In the genomic region with DNA sequence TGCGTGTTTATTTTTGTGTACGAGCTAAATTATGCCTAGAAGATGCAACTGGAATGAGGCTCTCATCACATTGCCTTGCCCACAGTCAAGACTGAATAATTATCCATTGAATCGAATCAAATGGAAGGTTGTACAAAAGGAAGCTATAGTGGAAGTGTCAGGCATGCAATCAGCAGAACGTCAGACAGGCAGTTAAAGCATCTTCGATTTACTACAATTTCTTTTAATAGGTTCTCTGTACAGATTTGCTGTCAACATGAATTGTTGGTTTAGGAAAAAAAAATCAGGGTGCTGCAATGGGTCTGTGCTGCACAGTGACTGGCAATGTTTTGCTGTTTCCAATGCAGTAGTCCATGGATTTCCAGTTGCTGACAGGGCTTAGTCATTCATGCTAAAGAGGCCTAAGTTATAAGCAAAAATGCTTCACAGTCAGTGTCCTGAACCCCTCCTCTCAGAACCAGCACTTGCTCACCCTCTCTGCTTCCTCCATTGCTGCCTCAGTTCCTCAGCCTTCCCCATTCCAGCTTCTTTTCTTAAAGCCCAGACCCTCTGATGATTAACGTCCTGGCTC, we compare ENCODE assay signal across 20 cellular contexts.
A peak's percentile ranks its signal among the peaks of the same experiment; 100 is the strongest.
DNase-seq lines count a peak whose midpoint lies in the region; ATAC-seq and TF ChIP-seq lines count a peak whose summit lies in the region.
"Had no signal": no experiment of that assay in that cellular context is flagged by ENCODE, and none has a peak within 500 bp of the region (broad histone marks: within the 10 kb centered on the region; RNA-seq: fewer than 3 reads in every experiment).

No MANE protein-coding gene starts in this region.

- H3K36me3 ChIP-seq in SK-N-SH (replicated peaks in 1 of 2; ENCODE audit: control insufficient read depth in 1 of 2, insufficient read depth in 2 of 2, low read length in 1 of 2) (no peaks in the 10 kb centered on the region), esophagus muscularis mucosa (no peaks in the 10 kb centered on the region), uterus (no peaks in the 10 kb centered on the region), HAP-1 (replicated peaks) (no peaks in the 10 kb centered on the region; the same call in 1 of the 2 replicates)

- H3K9me2 ChIP-seq in SK-N-SH, result no peaks in the 10 kb centered on the region

- TF ChIP-seq POLR2A in esophagus muscularis mucosa (IDR thresholded peaks at IDR 0.05; ENCODE audit: low read depth) (no peak), uterus (IDR thresholded peaks at IDR 0.05) (no peak)

- no peak for DNase-seq in SK-N-SH
- DNase-seq in esophagus muscularis mucosa (ENCODE audit: extremely low spot score), result no peak
- peak in 1 of 2 donors; percentile 11 for DNase-seq in uterus
- no peak for DNase-seq in SKM-1 treated with dmso at 0.1 percent for 144 hours (lab: John Stamatoyannopoulos, UW; ENCODE audit: unreplicated experiment)
- DNase-seq in HAP-1 (ENCODE audit: low spot score in 2 of 2), result no peak
- DNase-seq: activated CD4-positive, alpha-beta T cell treated with anti-CD3 and anti-CD28 coated beads, Interleukin-2, amount 50 U/mL, for 4 hours; anterior cingulate cortex; CD8-positive, alpha-beta T cell; dorsolateral prefrontal cortex; KG1; NCI-H510A; occipital lobe; stimulated activated naive CD8-positive, alpha-beta T cell treated with anti-CD3 and anti-CD28 coated beads, Interleukin-15, Interleukin-2, amounts not matched to agents 100 U/mL and 50 U/mL, for 24 hours had no signal

- no peak overlapping the region for H3K9ac ChIP-seq in SK-N-SH

- peak; percentile 69 for ATAC-seq in SK-N-SH treated with all-trans-retinoic acid at 6 μM for 48 hours
- no peak for ATAC-seq in GM19395 (IDR thresholded peaks at IDR 0.05; ENCODE audit: unreplicated experiment)
- ATAC-seq: CD8-positive, alpha-beta T cell; stimulated activated naive CD8-positive, alpha-beta T cell treated with anti-CD3 and anti-CD28 coated beads, Interleukin-15, Interleukin-2, amounts not matched to agents 100 U/mL and 50 U/mL, for 24 hours had no signal

- peaks cover 15% of the 10 kb centered on the region for H3F3A ChIP-seq in SK-N-SH (replicated peaks; ENCODE audit: insufficient read depth)

- H3K4me2 ChIP-seq in SK-N-SH, result no peak overlapping the region

- peaks cover 2% of the 10 kb centered on the region for H3K9me3 Mint-ChIP-seq in nephron
- H3K9me3 Mint-ChIP-seq: activated T-helper 1 cell treated with anti-CD3 and anti-CD28 coated beads, Interleukin-12 subunit alpha, Interleukin-12 subunit beta, Interleukin-2, Interleukin-4 antibody, amounts not matched to agents 30 ng/mL and 10 ng/mL and 1 ng/mL, durations not matched to agents 14 hours and 24 hours and 36 hours; CD8-positive, alpha-beta T cell had no signal

- H3K4me1 Mint-ChIP-seq in nephron, result peaks cover 72% of the 10 kb centered on the region

- CTCF ChIA-PET in SK-N-SH (lab: Yijun Ruan, JAX), result no interaction called here

- intact Hi-C loops in esophagus muscularis mucosa (cut with DNase I), result no loop called here
- intact Hi-C loops in uterus (cut with DNase I; ENCODE audit: low total_unique reads), result no loop called here

- H3K27me3 ChIP-seq in SK-N-SH (ENCODE audit: insufficient read depth) (no peaks in the 10 kb centered on the region), esophagus muscularis mucosa (no peaks in the 10 kb centered on the region), uterus (no peaks in the 10 kb centered on the region), HAP-1 (ENCODE audit: low read depth) (no peaks in the 10 kb centered on the region)
- H3K27me3 ChIP-seq: dorsolateral prefrontal cortex had no signal

- no peak overlapping the region for H3K4me3 Mint-ChIP-seq in nephron
- H3K4me3 Mint-ChIP-seq: activated T-helper 1 cell treated with anti-CD3 and anti-CD28 coated beads, Interleukin-12 subunit alpha, Interleukin-12 subunit beta, Interleukin-2, Interleukin-4 antibody, amounts not matched to agents 30 ng/mL and 10 ng/mL and 1 ng/mL, durations not matched to agents 14 hours and 24 hours and 36 hours; CD8-positive, alpha-beta T cell had no signal

- H3K9me3 ChIP-seq in SK-N-SH, result no peaks in the 10 kb centered on the region
- no peaks in the 10 kb centered on the region for H3K9me3 ChIP-seq in esophagus muscularis mucosa
- H3K9me3 ChIP-seq in uterus, result no peaks in the 10 kb centered on the region
- H3K9me3 ChIP-seq in HAP-1, result no peaks in the 10 kb centered on the region; the same call in 1 of the 2 replicates

- TF ChIP-seq EP300 in SK-N-SH (IDR thresholded peaks at IDR 0.05; ENCODE audit: borderline replicate concordance in 1 of 2, low read depth in 1 of 2, low read length in 1 of 2) (no peak), esophagus muscularis mucosa (IDR thresholded peaks at IDR 0.05) (no peak)

- H3K4me1 ChIP-seq in SK-N-SH (ENCODE audit: control insufficient read depth in 1 of 2, insufficient read depth in 2 of 2, low read depth in 1 of 2, low read length in 1 of 2), result peaks cover 20 to 27% of the 10 kb centered on the region in 2 experiments
- peaks cover 77 to 98% (median 95%) of the 10 kb centered on the region in 4 donors for H3K4me1 ChIP-seq in esophagus muscularis mucosa
- peaks cover 4 to 14% of the 10 kb centered on the region in 2 donors for H3K4me1 ChIP-seq in uterus
- H3K4me1 ChIP-seq in HAP-1, result peaks cover 3% of the 10 kb centered on the region; the same call in 1 of the 2 replicates

- WGBS in SK-N-SH (ENCODE audit: low lambda C conversion rate), result 88% methylated on average over 6 of the region's 6 CpGs
- 57% methylated on average over 6 of the region's 6 CpGs for WGBS in esophagus muscularis mucosa

- peaks cover 5% of the 10 kb centered on the region for H3K36me3 Mint-ChIP-seq in nephron (ENCODE audit: low read depth)
- H3K36me3 Mint-ChIP-seq: CD8-positive, alpha-beta T cell had no signal

- no peak overlapping the region for H2AFZ ChIP-seq in SK-N-SH (ENCODE audit: low read depth)

- POLR2A ChIA-PET in SK-N-SH (lab: Yijun Ruan, JAX), result no interaction called here

- peaks cover 89% of the 10 kb centered on the region for H3K79me2 ChIP-seq in SK-N-SH (ENCODE audit: insufficient read depth)

- H3K4me3 ChIP-seq in SK-N-SH (ENCODE audit: low read depth in 2 of 2, low read length in 1 of 2), result no peak overlapping the region
- H3K4me3 ChIP-seq in esophagus muscularis mucosa, result no peak overlapping the region
- H3K4me3 ChIP-seq in uterus, result no peak overlapping the region
- no peak overlapping the region for H3K4me3 ChIP-seq in HAP-1
- H3K4me3 ChIP-seq: dorsolateral prefrontal cortex, SK-N-MC, skin epidermis had no signal

- in situ Hi-C loops in HAP-1 (cut with MboI; ENCODE audit: low sequenced_read_pairs), result no loop called here

- TF ChIP-seq CTCF in SK-N-SH (IDR thresholded peaks at IDR 0.05) (no peak), esophagus muscularis mucosa (IDR thresholded peaks at IDR 0.05) (no peak), nephron (IDR thresholded peaks at IDR 0.05; ENCODE audit: unreplicated experiment in 3 of 3) (no peak), uterus (IDR thresholded peaks at IDR 0.05) (no peak)

- H3K27me3 Mint-ChIP-seq in nephron (ENCODE audit: low read depth), result no peaks in the 10 kb centered on the region

- H3K27ac ChIP-seq in SK-N-SH (ENCODE audit: low read depth in 2 of 2, low read length in 1 of 2), result peak overlapping the region in 1 of 2 experiments; percentile 44; a peak in 2 of 4 replicates
- peak overlapping the region; percentile 74 to 81 (median 74) for H3K27ac ChIP-seq in esophagus muscularis mucosa (replicated peaks in 1 of 4)
- H3K27ac ChIP-seq in uterus, result peak overlapping the region; percentile 64 to 68
- H3K27ac ChIP-seq: 22Rv1, SK-N-MC, skin epidermis had no signal

- TF ChIP-seq RAD21 in SK-N-SH (IDR thresholded peaks at IDR 0.05; ENCODE audit: low read length), result no peak

- peak overlapping the region in 2 of 3 experiments; percentile 3 to 21 for H3K27ac Mint-ChIP-seq in nephron
- H3K27ac Mint-ChIP-seq: activated T-helper 1 cell treated with anti-CD3 and anti-CD28 coated beads, Interleukin-12 subunit alpha, Interleukin-12 subunit beta, Interleukin-2, Interleukin-4 antibody, amounts not matched to agents 30 ng/mL and 10 ng/mL and 1 ng/mL, durations not matched to agents 14 hours and 24 hours and 36 hours; CD8-positive, alpha-beta T cell had no signal

- H4K20me1 ChIP-seq in SK-N-SH (ENCODE audit: insufficient read depth), result peaks cover 15% of the 10 kb centered on the region

TF ChIP-seq in SK-N-SH treated with all-trans-retinoic acid at 6 μM for 48 hours, 23 proteins besides CTCF, POLR2A, EP300 and RAD21:
- no peak for TF ChIP-seq RARB (CRISPR knock-in tag; IDR thresholded peaks at IDR 0.05)
TF ChIP-seq in SK-N-SH treated with all-trans-retinoic acid at 6 μM for 48 hours: peak in this region for 0.

TF ChIP-seq in SK-N-SH, 30 proteins besides CTCF, POLR2A, EP300 and RAD21 (continues in another document):
- TF ChIP-seq FOSL2 (IDR thresholded peaks at IDR 0.05; ENCODE audit: borderline replicate concordance, low read depth) (no peak), ELF1 (IDR thresholded peaks at IDR 0.05) (no peak), CHD2 (IDR thresholded peaks at IDR 0.05; ENCODE audit: low read length, partially characterized antibody) (no peak), RFX5 (IDR thresholded peaks at IDR 0.05; ENCODE audit: low read length) (no peak), MXI1 (IDR thresholded peaks at IDR 0.05; ENCODE audit: low read depth, low read length) (no peak), RCOR1 (IDR thresholded peaks at IDR 0.05; ENCODE audit: low read length) (no peak), FOXJ3 (CRISPR knock-in tag; IDR thresholded peaks at IDR 0.05) (no peak), MEF2A (IDR thresholded peaks at IDR 0.05; ENCODE audit: borderline replicate concordance, low read depth) (no peak), GABPA (IDR thresholded peaks at IDR 0.05; ENCODE audit: low read depth) (no peak), FOXM1 (IDR thresholded peaks at IDR 0.05; ENCODE audit: low read depth) (no peak), TEAD4 (IDR thresholded peaks at IDR 0.05; ENCODE audit: borderline replicate concordance, insufficient read depth) (no peak)
